ENCODE assay signal across 1 cellular context in the genomic region with DNA sequence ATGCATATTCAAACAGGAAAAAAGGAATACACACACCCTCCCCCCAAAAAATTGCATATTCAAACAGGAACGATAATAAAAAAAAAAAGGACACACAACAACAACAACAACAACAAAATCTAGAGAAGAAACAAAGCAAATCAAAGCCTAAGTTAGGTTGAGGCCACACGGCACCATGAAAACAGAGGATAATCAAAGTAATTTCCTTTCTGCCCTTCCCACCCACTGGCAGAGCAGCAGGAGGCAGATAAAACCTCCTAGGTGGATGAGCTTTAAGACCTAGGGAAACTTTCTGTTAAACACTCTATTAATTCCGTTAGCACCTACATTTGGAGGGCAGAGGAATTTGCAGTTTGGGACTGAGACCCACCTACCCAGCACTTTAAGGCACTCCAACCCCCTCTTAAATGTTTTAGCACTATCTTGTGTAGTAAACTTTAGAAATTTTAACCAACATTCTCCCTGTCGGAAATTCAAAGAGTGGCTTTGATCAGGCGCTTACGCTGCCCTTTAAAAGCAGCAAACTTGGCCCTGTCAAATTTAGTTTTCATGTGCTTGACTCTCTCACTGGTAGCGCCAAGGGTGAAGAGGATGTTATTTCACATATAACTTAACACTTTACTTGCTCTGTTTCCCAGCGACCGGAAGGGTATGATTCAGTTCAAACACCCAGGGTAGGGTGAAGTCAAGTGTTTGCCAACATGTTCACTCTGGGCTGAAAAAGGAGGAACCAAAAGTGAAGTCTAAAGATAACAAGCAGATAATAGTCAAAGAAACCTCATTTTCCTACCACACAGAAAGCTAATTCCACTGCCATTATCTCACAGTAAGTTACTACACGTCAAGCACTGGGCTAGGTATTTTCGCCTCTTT.
TF ChIP-seq lines count a peak whose summit lies in the region.

No MANE protein-coding gene starts in this region.

TF ChIP-seq in GM12878, 131 proteins besides CTCF, POLR2A, EP300 and RAD21 (continued from another document and continues in another):
- TF ChIP-seq, protein P1, sequence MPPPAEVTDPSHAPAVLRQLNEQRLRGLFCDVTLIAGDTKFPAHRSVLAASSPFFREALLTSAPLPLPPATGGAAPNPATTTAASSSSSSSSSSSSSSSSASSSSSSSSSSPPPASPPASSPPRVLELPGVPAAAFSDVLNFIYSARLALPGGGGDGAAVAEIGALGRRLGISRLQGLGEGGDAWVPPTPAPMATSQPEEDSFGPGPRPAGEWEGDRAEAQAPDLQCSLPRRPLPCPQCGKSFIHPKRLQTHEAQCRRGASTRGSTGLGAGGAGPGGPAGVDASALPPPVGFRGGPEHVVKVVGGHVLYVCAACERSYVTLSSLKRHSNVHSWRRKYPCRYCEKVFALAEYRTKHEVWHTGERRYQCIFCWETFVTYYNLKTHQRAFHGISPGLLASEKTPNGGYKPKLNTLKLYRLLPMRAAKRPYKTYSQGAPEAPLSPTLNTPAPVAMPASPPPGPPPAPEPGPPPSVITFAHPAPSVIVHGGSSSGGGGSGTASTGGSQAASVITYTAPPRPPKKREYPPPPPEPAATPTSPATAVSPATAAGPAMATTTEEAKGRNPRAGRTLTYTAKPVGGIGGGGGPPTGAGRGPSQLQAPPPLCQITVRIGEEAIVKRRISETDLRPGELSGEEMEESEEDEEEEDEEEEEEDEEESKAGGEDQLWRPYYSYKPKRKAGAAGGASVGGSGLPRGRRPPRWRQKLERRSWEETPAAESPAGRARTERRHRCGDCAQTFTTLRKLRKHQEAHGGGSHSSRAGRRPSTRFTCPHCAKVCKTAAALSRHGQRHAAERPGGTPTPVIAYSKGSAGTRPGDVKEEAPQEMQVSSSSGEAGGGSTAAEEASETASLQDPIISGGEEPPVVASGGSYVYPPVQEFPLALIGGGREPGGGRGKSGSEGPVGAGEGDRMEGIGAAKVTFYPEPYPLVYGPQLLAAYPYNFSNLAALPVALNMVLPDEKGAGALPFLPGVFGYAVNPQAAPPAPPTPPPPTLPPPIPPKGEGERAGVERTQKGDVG (CRISPR knock-in tag; IDR thresholded peaks at IDR 0.05), result no peak
- peak; percentile 34; the same call in 1 of the 2 replicates for TF ChIP-seq CREM (IDR thresholded peaks at IDR 0.05; ENCODE audit: low read depth)
- TF ChIP-seq RELA (IDR thresholded peaks at IDR 0.05; ENCODE audit: borderline replicate concordance, partially characterized antibody), result no peak
- TF ChIP-seq ZNF207 (IDR thresholded peaks at IDR 0.05; ENCODE audit: borderline replicate concordance), result no peak
- peak; percentile 78; the same call in 1 of the 2 replicates for TF ChIP-seq MLLT1 (IDR thresholded peaks at IDR 0.05)
- TF ChIP-seq MTA3 (IDR thresholded peaks at IDR 0.05; ENCODE audit: borderline replicate concordance, low read length), result peak; percentile 91; the same call in 1 of the 2 replicates
- peak; percentile 92 for TF ChIP-seq BCL3 (IDR thresholded peaks at IDR 0.05; ENCODE audit: borderline replicate concordance, insufficient read depth, low read depth, low read length, poor library complexity, severe bottlenecking)
- no peak for TF ChIP-seq ASH2L (IDR thresholded peaks at IDR 0.05; ENCODE audit: borderline replicate concordance, low read depth)
- no peak for TF ChIP-seq RCOR1 (conservative IDR thresholded peaks at IDR 0.05; ENCODE audit: low read depth, low read length)
- 0 out of 2 replicates have a peak, but pooled peaks have one; percentile 11 for TF ChIP-seq YY1 (IDR thresholded peaks at IDR 0.05; ENCODE audit: low read depth, low read length)
- peak; percentile 87 for TF ChIP-seq NBN (IDR thresholded peaks at IDR 0.05)
- TF ChIP-seq ZNF384 (IDR thresholded peaks at IDR 0.05; ENCODE audit: borderline replicate concordance, low read depth, low read length), result no peak
- peak; percentile 54; the same call in 1 of the 2 replicates for TF ChIP-seq ZNF24 (IDR thresholded peaks at IDR 0.05)
- TF ChIP-seq TCF3 (IDR thresholded peaks at IDR 0.05; ENCODE audit: borderline replicate concordance, insufficient read depth, low read depth, low read length), result 0 out of 2 replicates have a peak, but pooled peaks have one; percentile 31
- TF ChIP-seq PAX5 (IDR thresholded peaks at IDR 0.05; ENCODE audit: borderline replicate concordance, low read depth, low read length), result peak; percentile 24; the same call in 1 of the 2 replicates
- TF ChIP-seq USF2 (IDR thresholded peaks at IDR 0.05; ENCODE audit: borderline replicate concordance, low read depth, low read length), result no peak
- no peak for TF ChIP-seq SREBF2 (IDR thresholded peaks at IDR 0.05; ENCODE audit: low read length)
- TF ChIP-seq KDM1A (IDR thresholded peaks at IDR 0.05; ENCODE audit: borderline replicate concordance), result no peak
- TF ChIP-seq ZBTB40 (IDR thresholded peaks at IDR 0.05; ENCODE audit: borderline replicate concordance), result peak; percentile 37; the same call in 1 of the 2 replicates
- no peak for TF ChIP-seq ESRRA (IDR thresholded peaks at IDR 0.05; ENCODE audit: low read length)
- peak; percentile 52; the same call in 1 of the 2 replicates for TF ChIP-seq MXI1 (IDR thresholded peaks at IDR 0.05; ENCODE audit: low read depth, low read length)
- no peak for TF ChIP-seq CEBPB (IDR thresholded peaks at IDR 0.05; ENCODE audit: borderline replicate concordance in 1 of 2, low read depth in 2 of 2, low read length in 2 of 2)
- TF ChIP-seq, protein P2, sequence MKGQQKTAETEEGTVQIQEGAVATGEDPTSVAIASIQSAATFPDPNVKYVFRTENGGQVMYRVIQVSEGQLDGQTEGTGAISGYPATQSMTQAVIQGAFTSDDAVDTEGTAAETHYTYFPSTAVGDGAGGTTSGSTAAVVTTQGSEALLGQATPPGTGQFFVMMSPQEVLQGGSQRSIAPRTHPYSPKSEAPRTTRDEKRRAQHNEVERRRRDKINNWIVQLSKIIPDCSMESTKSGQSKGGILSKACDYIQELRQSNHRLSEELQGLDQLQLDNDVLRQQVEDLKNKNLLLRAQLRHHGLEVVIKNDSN (IDR thresholded peaks at IDR 0.05; ENCODE audit: borderline replicate concordance, extremely low read length, insufficient read depth, low read depth, low read length), result no peak
- TF ChIP-seq CBFB (IDR thresholded peaks at IDR 0.05; ENCODE audit: low read depth), result no peak
- peak; percentile 39; the same call in 1 of the 2 replicates for TF ChIP-seq POLR2AphosphoS5 (IDR thresholded peaks at IDR 0.05; ENCODE audit: low read length)
- peak; percentile 80 for TF ChIP-seq MEF2A (IDR thresholded peaks at IDR 0.05; ENCODE audit: insufficient read depth, low read depth, low read length)
- peak; percentile 59 for TF ChIP-seq TCF7 (IDR thresholded peaks at IDR 0.05; ENCODE audit: borderline replicate concordance)
- peak; percentile 49; the same call in 1 of the 2 replicates for TF ChIP-seq HDGF (IDR thresholded peaks at IDR 0.05)
- TF ChIP-seq IRF4 (IDR thresholded peaks at IDR 0.05; ENCODE audit: low read depth, low read length), result peak; percentile 77; the same call in 1 of the 2 replicates
- no peak for TF ChIP-seq WRNIP1 (IDR thresholded peaks at IDR 0.05; ENCODE audit: borderline replicate concordance, low read depth, low read length)
- TF ChIP-seq JUND (IDR thresholded peaks at IDR 0.05; ENCODE audit: low read depth, low read length), result peak; percentile 25; the same call in 1 of the 2 replicates
- peak; percentile 74 for TF ChIP-seq PML (IDR thresholded peaks at IDR 0.05; ENCODE audit: low read length)
- TF ChIP-seq PAX8 (IDR thresholded peaks at IDR 0.05), result no peak
- peak; percentile 96 to 98 for TF ChIP-seq IKZF2 (IDR thresholded peaks at IDR 0.05)
- TF ChIP-seq CREB1 (IDR thresholded peaks at IDR 0.05; ENCODE audit: low read depth), result peak; percentile 68
- TF ChIP-seq, protein P3, sequence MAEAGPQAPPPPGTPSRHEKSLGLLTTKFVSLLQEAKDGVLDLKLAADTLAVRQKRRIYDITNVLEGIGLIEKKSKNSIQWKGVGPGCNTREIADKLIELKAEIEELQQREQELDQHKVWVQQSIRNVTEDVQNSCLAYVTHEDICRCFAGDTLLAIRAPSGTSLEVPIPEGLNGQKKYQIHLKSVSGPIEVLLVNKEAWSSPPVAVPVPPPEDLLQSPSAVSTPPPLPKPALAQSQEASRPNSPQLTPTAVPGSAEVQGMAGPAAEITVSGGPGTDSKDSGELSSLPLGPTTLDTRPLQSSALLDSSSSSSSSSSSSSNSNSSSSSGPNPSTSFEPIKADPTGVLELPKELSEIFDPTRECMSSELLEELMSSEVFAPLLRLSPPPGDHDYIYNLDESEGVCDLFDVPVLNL (IDR thresholded peaks at IDR 0.05; ENCODE audit: low read depth, low read length), result no peak
- peak; percentile 81 for TF ChIP-seq CBX5 (IDR thresholded peaks at IDR 0.05; ENCODE audit: low read depth)
- peak; percentile 91 for TF ChIP-seq NFIC (IDR thresholded peaks at IDR 0.05; ENCODE audit: low read depth, low read length)
- TF ChIP-seq DPF2 (IDR thresholded peaks at IDR 0.05), result no peak
- peak; percentile 38 to 49; a peak in 3 of 4 replicates for TF ChIP-seq BHLHE40 (IDR thresholded peaks at IDR 0.05; ENCODE audit: borderline replicate concordance in 1 of 2, low read depth in 2 of 2, low read length in 1 of 2)
- TF ChIP-seq ATF7 (IDR thresholded peaks at IDR 0.05; ENCODE audit: low read depth), result peak; percentile 92
- TF ChIP-seq, protein P4, sequence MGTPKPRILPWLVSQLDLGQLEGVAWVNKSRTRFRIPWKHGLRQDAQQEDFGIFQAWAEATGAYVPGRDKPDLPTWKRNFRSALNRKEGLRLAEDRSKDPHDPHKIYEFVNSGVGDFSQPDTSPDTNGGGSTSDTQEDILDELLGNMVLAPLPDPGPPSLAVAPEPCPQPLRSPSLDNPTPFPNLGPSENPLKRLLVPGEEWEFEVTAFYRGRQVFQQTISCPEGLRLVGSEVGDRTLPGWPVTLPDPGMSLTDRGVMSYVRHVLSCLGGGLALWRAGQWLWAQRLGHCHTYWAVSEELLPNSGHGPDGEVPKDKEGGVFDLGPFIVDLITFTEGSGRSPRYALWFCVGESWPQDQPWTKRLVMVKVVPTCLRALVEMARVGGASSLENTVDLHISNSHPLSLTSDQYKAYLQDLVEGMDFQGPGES (IDR thresholded peaks at IDR 0.05), result no peak
- peak; percentile 99 for TF ChIP-seq MTA2 (IDR thresholded peaks at IDR 0.05; ENCODE audit: low read depth)
- no peak for TF ChIP-seq CHD4 (IDR thresholded peaks at IDR 0.05)
- no peak for TF ChIP-seq SMAD5 (IDR thresholded peaks at IDR 0.05; ENCODE audit: low read depth)
- no peak for TF ChIP-seq TARDBP (IDR thresholded peaks at IDR 0.05; ENCODE audit: borderline replicate concordance)
- TF ChIP-seq ETV6 (conservative IDR thresholded peaks at IDR 0.05 in 1 of 2, IDR thresholded peaks at IDR 0.05 in 1 of 2; ENCODE audit: borderline replicate concordance in 1 of 2, low read depth in 1 of 2), result peak in 1 of 2 experiments; percentile 71; a peak in 1 of 4 replicates
- no peak for TF ChIP-seq SREBF1 (IDR thresholded peaks at IDR 0.05; ENCODE audit: low read length)
- TF ChIP-seq RUNX3 (IDR thresholded peaks at IDR 0.05; ENCODE audit: low read length), result peak; percentile 92
